In genomic region chr4:1406416-1406945, GRCh38 we compare ENCODE assay signal across 18 cellular contexts. TPM values are rescaled to one million over a fixed set of nuclear protein-coding genes. Genes with fewer than 3 reads are reported as not detected.
A peak's percentile ranks its signal among the peaks of the same experiment; 100 is the strongest.
DNase-seq lines count a peak whose midpoint lies in the region; ATAC-seq and TF ChIP-seq lines count a peak whose summit lies in the region.
"Had no signal": no experiment of that assay in that cellular context is flagged by ENCODE, and none has a peak within 500 bp of the region (broad histone marks: within the 10 kb centered on the region; RNA-seq: fewer than 3 reads in every experiment).

Gene NKX1-1, minus strand, starts transcription at chr4:1406442. Its CDS starts 0 bp downstream, at chr4:1406442.

- peak; percentile 51 for DNase-seq in cardiac septum (ENCODE audit: low spot score)
- no peak for DNase-seq in left ventricle myocardium inferior
- DNase-seq in WTC11 (ENCODE audit: low spot score), result no peak
- no peak for DNase-seq in cerebellum (ENCODE audit: low spot score)
- DNase-seq in AML-193 (lab: John Stamatoyannopoulos, UW), result no peak
- no peak for DNase-seq in progenitor cell of endocrine pancreas (ENCODE audit: low spot score, unreplicated experiment)
- DNase-seq: activated CD4-positive, alpha-beta T cell treated with anti-CD3 and anti-CD28 coated beads for 36 hours; activated naive CD4-positive, alpha-beta T cell treated with Interleukin-2 at 50 U/mL for 16 hours; C1 segment of cervical spinal cord; central memory CD4-positive, alpha-beta T cell; NCI-H2081; NCI-H774; substantia nigra had no signal

- ATAC-seq in WTC11, result no peak
- no peak for ATAC-seq in HG03520 (IDR thresholded peaks at IDR 0.05; ENCODE audit: unreplicated experiment)
- ATAC-seq: activated CD4-positive, alpha-beta T cell treated with anti-CD3 and anti-CD28 coated beads for 36 hours had no signal

- CTCF ChIA-PET in WTC11 (lab: Charles Lee), result interaction anchor here (1.2 to 4.4 kb wide), 2 partner anchors 50 to 106 kb away, joined by 3 to 19 read pairs; no protein-coding TSS in a partner anchor

- H3K4me3 Mint-ChIP-seq in WTC11, result peak within 1 kb of the TSS; percentile 50
- no peak within 1 kb of the TSS for H3K4me3 Mint-ChIP-seq in progenitor cell of endocrine pancreas (ENCODE audit: low read depth)
- H3K4me3 Mint-ChIP-seq: activated CD4-positive, alpha-beta T cell treated with anti-CD3 and anti-CD28 coated beads for 36 hours had no signal

- no peak within 1 kb of the TSS for H3K9ac ChIP-seq in iPS-15b (ENCODE audit: low read depth, low read length)

- H3K9me3 ChIP-seq in left ventricle myocardium inferior (replicated peaks), result no peaks in the 10 kb centered on the region
- no peaks in the 10 kb centered on the region for H3K9me3 ChIP-seq in iPS-15b (ENCODE audit: control insufficient read depth, insufficient read depth, low read length)

- peaks cover 13% of the 10 kb centered on the region for H3K4me1 Mint-ChIP-seq in WTC11
- H3K4me1 Mint-ChIP-seq in progenitor cell of endocrine pancreas (ENCODE audit: low read depth), result no peaks in the 10 kb centered on the region

- H3K27ac Mint-ChIP-seq in WTC11 (no peak within 1 kb of the TSS), progenitor cell of endocrine pancreas (no peak within 1 kb of the TSS)
- H3K27ac Mint-ChIP-seq: activated CD4-positive, alpha-beta T cell treated with anti-CD3 and anti-CD28 coated beads for 36 hours had no signal

- H3K36me3 Mint-ChIP-seq in WTC11, result no peaks in the 10 kb centered on the region
- peaks cover 4% of the 10 kb centered on the region for H3K36me3 Mint-ChIP-seq in progenitor cell of endocrine pancreas (ENCODE audit: insufficient read depth)

- intact Hi-C loops in cardiac septum (cut with DNase I), result no loop called here
- intact Hi-C loops in left ventricle myocardium inferior (cut with micrococcal nuclease), result no loop called here

- peaks cover 100% of the 10 kb centered on the region for H3K27me3 ChIP-seq in left ventricle myocardium inferior (ENCODE audit: low read depth)
- peaks cover 87% of the 10 kb centered on the region for H3K27me3 ChIP-seq in iPS-15b (ENCODE audit: control insufficient read depth, insufficient read depth, low read length)

- H3K36me3 ChIP-seq in left ventricle myocardium inferior, result no peaks in the 10 kb centered on the region
- no peaks in the 10 kb centered on the region for H3K36me3 ChIP-seq in iPS-15b (ENCODE audit: control insufficient read depth, insufficient read depth, low read length)

- H3K4me1 ChIP-seq in left ventricle myocardium inferior (peaks cover 54% of the 10 kb centered on the region), iPS-15b (ENCODE audit: control insufficient read depth, insufficient read depth, low read length) (no peaks in the 10 kb centered on the region)

- H3K9me3 Mint-ChIP-seq in WTC11 (no peaks in the 10 kb centered on the region), progenitor cell of endocrine pancreas (ENCODE audit: low read depth) (no peaks in the 10 kb centered on the region)

- POLR2A ChIA-PET in WTC11 (lab: Charles Lee), result no interaction called here

- H3K4me3 ChIP-seq in left ventricle myocardium inferior (no peak within 1 kb of the TSS), iPS-15b (ENCODE audit: low read depth, low read length) (peak within 1 kb of the TSS; percentile 32)

- no peak for TF ChIP-seq CTCF in left ventricle myocardium inferior (IDR thresholded peaks at IDR 0.05; ENCODE audit: borderline replicate concordance)
- no peak for TF ChIP-seq CTCF in WTC11 (IDR thresholded peaks at IDR 0.05)
- no peak for TF ChIP-seq CTCF in progenitor cell of endocrine pancreas (IDR thresholded peaks at IDR 0.05; ENCODE audit: unreplicated experiment)

- H3K27ac ChIP-seq in left ventricle myocardium inferior (replicated peaks), result no peak within 1 kb of the TSS

- H3K27me3 Mint-ChIP-seq in WTC11 (ENCODE audit: low read depth) (peaks cover 92% of the 10 kb centered on the region), progenitor cell of endocrine pancreas (peaks cover 38% of the 10 kb centered on the region)

TF ChIP-seq in WTC11, 78 proteins besides CTCF, POLR2A, EP300 and RAD21:
- TF ChIP-seq RELA (CRISPR knock-in tag; IDR thresholded peaks at IDR 0.05; ENCODE audit: borderline replicate concordance) (no peak), TEAD1 (CRISPR knock-in tag; IDR thresholded peaks at IDR 0.05) (0 out of 2 replicates have a peak, but pooled peaks have one; percentile 19), ZMAT4 (CRISPR knock-in tag; IDR thresholded peaks at IDR 0.05) (no peak), IRF2 (CRISPR knock-in tag; IDR thresholded peaks at IDR 0.05; ENCODE audit: borderline replicate concordance, low read depth) (no peak), FOXP1 (CRISPR knock-in tag; IDR thresholded peaks at IDR 0.05; ENCODE audit: borderline replicate concordance) (0 out of 2 replicates have a peak, but pooled peaks have one; percentile 33), SMAD4 (CRISPR knock-in tag; IDR thresholded peaks at IDR 0.05) (no peak), E2F5 (CRISPR knock-in tag; IDR thresholded peaks at IDR 0.05) (no peak), ZNF232 (CRISPR knock-in tag; IDR thresholded peaks at IDR 0.05) (no peak), E2F4 (CRISPR knock-in tag; IDR thresholded peaks at IDR 0.05; ENCODE audit: borderline replicate concordance, low read depth) (no peak), MYBL2 (CRISPR knock-in tag; IDR thresholded peaks at IDR 0.05) (no peak), ARID4B (CRISPR knock-in tag; IDR thresholded peaks at IDR 0.05; ENCODE audit: borderline replicate concordance) (no peak)

RNA-seq across cellular contexts. Expression of gene NKX1-1, which starts in this region (rescaled TPM):
- not detected for total RNA-seq in cardiac septum
- total RNA-seq in left ventricle myocardium inferior, result not detected
- not detected in 3 replicates for total RNA-seq in WTC11 (2021)
- not detected for total RNA-seq in cerebellum
- not detected in 2 replicates for total RNA-seq in progenitor cell of endocrine pancreas
- total RNA-seq: activated CD4-positive, alpha-beta T cell treated with anti-CD3 and anti-CD28 coated beads for 36 hours; HT1080; kidney; RPMI7951 had no signal

Comparison
In these comparisons a context has a peak if more than half of its experiments do, and no peak if none do; other contexts are left out.
1. Peak in DNase-seq in cardiac septum; RNA of the gene not detected or under 1 TPM.